Comparison of ENCODE assay signal across 15 cellular contexts in the genomic region with DNA sequence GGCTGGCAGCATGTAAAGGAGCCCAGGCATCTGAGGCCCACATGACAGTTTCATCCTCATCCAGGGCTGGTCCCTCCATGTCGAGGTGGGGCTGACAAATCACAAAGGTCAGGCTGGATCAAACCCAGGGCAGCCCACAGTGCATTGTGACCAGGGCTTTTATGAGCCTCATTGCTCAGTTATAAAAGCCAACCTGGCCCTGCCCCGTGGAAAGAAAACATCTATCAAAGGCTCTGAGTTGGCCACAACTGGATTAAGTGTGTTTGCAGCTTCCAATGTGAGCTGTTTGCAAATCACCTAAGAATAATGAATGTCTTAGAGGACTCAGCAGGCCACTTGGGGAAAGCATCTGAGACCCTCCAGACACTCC. TPM values are rescaled to one million over a fixed set of nuclear protein-coding genes. Genes with fewer than 3 reads are reported as not detected.
DNase-seq lines count a peak whose midpoint lies in the region; ATAC-seq, FAIRE-seq and TF ChIP-seq lines count a peak whose summit lies in the region.
"Had no signal": no experiment of that assay in that cellular context is flagged by ENCODE, and none has a peak within 500 bp of the region (broad histone marks: within the 10 kb centered on the region; RNA-seq: fewer than 3 reads in every experiment).

No MANE protein-coding gene starts in this region.

- H3K4me2 ChIP-seq in PC-3 (ENCODE audit: low read length) (peak overlapping the region; percentile 83), neural progenitor cell (peak overlapping the region; percentile 73)

- no peaks in the 10 kb centered on the region for H4K20me1 ChIP-seq in PC-3 (ENCODE audit: low read length)
- peaks cover 9% of the 10 kb centered on the region for H4K20me1 ChIP-seq in neural progenitor cell (ENCODE audit: low read depth)

- no peaks in the 10 kb centered on the region for H3K9me2 ChIP-seq in PC-3 (replicated peaks; ENCODE audit: low read length)

- no peaks in the 10 kb centered on the region for H3K9me3 ChIP-seq in PC-3 (ENCODE audit: low read length)
- no peaks in the 10 kb centered on the region for H3K9me3 ChIP-seq in neural progenitor cell (ENCODE audit: low read depth)
- no peaks in the 10 kb centered on the region for H3K9me3 ChIP-seq in kidney (ENCODE audit: control insufficient read depth in 1 of 2, low read length in 2 of 2)
- H3K9me3 ChIP-seq: thoracic aorta had no signal

- H3K4me1 ChIP-seq in PC-3 (ENCODE audit: insufficient read depth, low read length) (peaks cover 42% of the 10 kb centered on the region), neural progenitor cell (peaks cover 37% of the 10 kb centered on the region), kidney (ENCODE audit: control insufficient read depth in 1 of 2, insufficient read depth in 1 of 2, low read depth in 1 of 2, low read length in 2 of 2) (no peaks in the 10 kb centered on the region)

- H2AFZ ChIP-seq in PC-3 (ENCODE audit: low read length) (no peak overlapping the region), neural progenitor cell (replicated peaks) (no peak overlapping the region)

- H3K27me3 ChIP-seq in PC-3 (ENCODE audit: low read length), result no peaks in the 10 kb centered on the region
- H3K27me3 ChIP-seq in neural progenitor cell, result no peaks in the 10 kb centered on the region

- H3K4me3 ChIP-seq in PC-3 (ENCODE audit: low read length) (peak overlapping the region; percentile 38; the same call in 1 of the 2 replicates), neural progenitor cell (no peak overlapping the region), kidney (ENCODE audit: low read length in 2 of 2) (no peak overlapping the region)
- H3K4me3 ChIP-seq: thoracic aorta had no signal

- intact Hi-C loops in CD14-positive monocyte (cut with micrococcal nuclease) (no loop called here), PC-3 (cut with micrococcal nuclease) (no loop called here), kidney (cut with DNase I) (no loop called here)

- peak overlapping the region; percentile 93 for H3K9ac ChIP-seq in PC-3 (ENCODE audit: low read length)
- H3K9ac ChIP-seq in neural progenitor cell, result no peak overlapping the region
- H3K9ac ChIP-seq in kidney (ENCODE audit: low read length in 2 of 2), result no peak overlapping the region

- TF ChIP-seq CTCF in CD14-positive monocyte (IDR thresholded peaks at IDR 0.05), result no peak
- no peak for TF ChIP-seq CTCF in PC-3 (conservative IDR thresholded peaks at IDR 0.05; ENCODE audit: low read depth, low read length)
- TF ChIP-seq CTCF in neural progenitor cell (IDR thresholded peaks at IDR 0.05), result no peak
- TF ChIP-seq CTCF in endothelial cell (IDR thresholded peaks at IDR 0.05; ENCODE audit: unreplicated experiment), result no peak
- TF ChIP-seq CTCF in kidney (IDR thresholded peaks at IDR 0.05; ENCODE audit: borderline replicate concordance, extremely low read depth, insufficient read depth), result no peak

- peak; percentile 72 for ATAC-seq in PC-3

- POLR2A ChIA-PET in PC-3 (lab: Charles Lee; ENCODE audit: unreplicated experiment), result interaction anchor here (1.0 kb wide), 1 partner anchor 70 kb away, joined by 3 read pairs; no protein-coding TSS in a partner anchor

- H3F3A ChIP-seq in PC-3 (ENCODE audit: low read length, unreplicated experiment), result peaks cover 4% of the 10 kb centered on the region
- peaks cover 27% of the 10 kb centered on the region for H3F3A ChIP-seq in neural progenitor cell (ENCODE audit: low read depth)

- H3K27me3 Mint-ChIP-seq in CD14-positive monocyte (ENCODE audit: low read depth in 3 of 3) (no peaks in the 10 kb centered on the region), neural progenitor cell (ENCODE audit: insufficient read depth, low read depth) (peaks cover 9% of the 10 kb centered on the region), endothelial cell (ENCODE audit: unreplicated experiment) (peaks cover 4% of the 10 kb centered on the region)

- H3K36me3 Mint-ChIP-seq in CD14-positive monocyte, result peaks cover 0 to 4% of the 10 kb centered on the region in 2 donors
- peaks cover 7% of the 10 kb centered on the region for H3K36me3 Mint-ChIP-seq in neural progenitor cell
- no peaks in the 10 kb centered on the region for H3K36me3 Mint-ChIP-seq in endothelial cell (ENCODE audit: low read depth, unreplicated experiment)

- H3K79me2 ChIP-seq in PC-3 (ENCODE audit: low read length) (no peaks in the 10 kb centered on the region), neural progenitor cell (ENCODE audit: low read depth) (no peaks in the 10 kb centered on the region)

- peak overlapping the region; percentile 100 for H3K27ac ChIP-seq in PC-3 (ENCODE audit: low read length)
- peak overlapping the region; percentile 94 for H3K27ac ChIP-seq in epithelial cell of prostate
- H3K27ac ChIP-seq in neural progenitor cell, result peak overlapping the region; percentile 82
- no peak overlapping the region for H3K27ac ChIP-seq in kidney (ENCODE audit: low read depth in 2 of 2, low read length in 2 of 2)
- H3K27ac ChIP-seq: thoracic aorta had no signal

- peak overlapping the region; percentile 41 to 89 (median 85) for H3K27ac Mint-ChIP-seq in CD14-positive monocyte
- H3K27ac Mint-ChIP-seq in neural progenitor cell, result peak overlapping the region; percentile 91
- no peak overlapping the region for H3K27ac Mint-ChIP-seq in endothelial cell (ENCODE audit: unreplicated experiment)

- DNase-seq in CD14-positive monocyte (ENCODE audit: low spot score) (no peak), PC-3 (peak; percentile 76), epithelial cell of prostate (ENCODE audit: low read depth, low spot score) (no peak), neural progenitor cell (ENCODE audit: low spot score) (peak; percentile 80), endothelial cell (ENCODE audit: low spot score) (no peak), SK-N-DZ (ENCODE audit: low spot score) (no peak), NCI-H1930 (lab: John Stamatoyannopoulos, UW) (no peak), kidney (no peak)
- DNase-seq: activated CD4-positive, alpha-beta T cell treated with anti-CD3 and anti-CD28 coated beads, Interleukin-2, amount 50 U/mL, for 4 hours; activated effector memory CD4-positive, alpha-beta T cell treated with anti-CD3 and anti-CD28 coated beads, Interleukin-2, amount 50 U/mL, for 16 hours; hippocampal formation; stimulated activated CD4-positive, alpha-beta T cell treated with anti-CD3 and anti-CD28 coated beads, Interleukin-12 subunit alpha, Interleukin-12 subunit beta, amount 100 ng/mL, for 4 hours had no signal

- CTCF ChIA-PET in PC-3 (lab: Charles Lee), result interaction anchor here (0.7 to 1.7 kb wide), 2 partner anchors 9 to 163 kb away, joined by 4 to 12 read pairs; no protein-coding TSS in a partner anchor

- BruUV-seq in PC-3 (replicated peaks; lab: Mats Ljungman, UMichigan), result no TSS peak

- no peaks in the 10 kb centered on the region for H3K9me3 Mint-ChIP-seq in CD14-positive monocyte
- H3K9me3 Mint-ChIP-seq in neural progenitor cell, result no peaks in the 10 kb centered on the region
- H3K9me3 Mint-ChIP-seq in endothelial cell (ENCODE audit: unreplicated experiment), result no peaks in the 10 kb centered on the region

- FAIRE-seq in kidney (lab: Jason Lieb, UNC), result no peak
- FAIRE-seq: endothelial cell of umbilical vein had no signal

- H3K4me3 Mint-ChIP-seq in CD14-positive monocyte, result no peak overlapping the region
- H3K4me3 Mint-ChIP-seq in neural progenitor cell, result peak overlapping the region; percentile 48
- H3K4me3 Mint-ChIP-seq in endothelial cell (ENCODE audit: unreplicated experiment), result no peak overlapping the region

- H3K4me1 Mint-ChIP-seq in CD14-positive monocyte, result peaks cover 15% of the 10 kb centered on the region
- H3K4me1 Mint-ChIP-seq in neural progenitor cell, result peaks cover 42% of the 10 kb centered on the region
- no peaks in the 10 kb centered on the region for H3K4me1 Mint-ChIP-seq in endothelial cell (ENCODE audit: unreplicated experiment)

- H3K36me3 ChIP-seq in PC-3 (ENCODE audit: low read depth, low read length) (no peaks in the 10 kb centered on the region), neural progenitor cell (no peaks in the 10 kb centered on the region), kidney (ENCODE audit: control insufficient read depth in 1 of 2, insufficient read depth in 2 of 2, low read length in 2 of 2) (peaks cover 0 to 3% of the 10 kb centered on the region in 2 donors)
- H3K36me3 ChIP-seq: thoracic aorta had no signal

RNA-seq across cellular contexts. Expression of a gene that starts 45.4 kb away (rescaled TPM):
- polyA plus RNA-seq in CD14-positive monocyte, result not detected
- total RNA-seq in PC-3 (2014; rRNA removed), result 3.5 and 7.8 TPM in 2 replicates
- 1.1 and 1.5 TPM in 2 replicates for total RNA-seq in neural progenitor cell (ENCODE audit: low replicate concordance)
- total RNA-seq in endothelial cell (ENCODE audit: unreplicated experiment), result 2.1 TPM
- polyA plus RNA-seq in SK-N-DZ (2014; cell fraction: cytosol; rRNA removed), result 0.10 TPM in 1 of 2 replicates, not detected in the other
- 0.15 TPM in 1 of 2 replicates, not detected in the other for polyA plus RNA-seq in SK-N-DZ (2014; cell fraction: nucleus; rRNA removed)
- total RNA-seq in kidney, result 1.7 TPM
- 0.32 TPM for polyA plus RNA-seq in kidney (ENCODE audit: insufficient read depth, low read depth, low replicate concordance)
- total RNA-seq: endothelial cell of umbilical vein, occipital lobe had no signal
- polyA plus RNA-seq: endothelial cell of umbilical vein had no signal

RNA-seq across cellular contexts. Expression of a gene that starts 49.0 kb away (rescaled TPM):
- polyA plus RNA-seq in CD14-positive monocyte, result under 1 TPM; 0.60 to 0.85 TPM
- total RNA-seq in PC-3 (2014; rRNA removed), result 12.8 and 14.9 TPM in 2 replicates
- total RNA-seq in neural progenitor cell (ENCODE audit: low replicate concordance), result 12.7 and 15.9 TPM in 2 replicates
- total RNA-seq in endothelial cell (ENCODE audit: unreplicated experiment), result 10.0 TPM
- 3.5 and 4.0 TPM in 2 replicates for polyA plus RNA-seq in SK-N-DZ (2014; cell fraction: cytosol; rRNA removed)
- 0.99 and 2.4 TPM in 2 replicates for polyA plus RNA-seq in SK-N-DZ (2014; cell fraction: nucleus; rRNA removed)
- 12.2 TPM for total RNA-seq in kidney
- 10.6 TPM for polyA plus RNA-seq in kidney (ENCODE audit: insufficient read depth, low read depth, low replicate concordance)

RNA-seq across cellular contexts. Expression of a gene that starts 51.0 kb away (rescaled TPM):
- 1 to 10 TPM; 6.6 to 9.6 TPM for polyA plus RNA-seq in CD14-positive monocyte
- total RNA-seq in PC-3 (2014; rRNA removed), result 35.2 and 43.7 TPM in 2 replicates
- total RNA-seq in neural progenitor cell (ENCODE audit: low replicate concordance), result 6.9 and 12.1 TPM in 2 replicates
- total RNA-seq in endothelial cell (ENCODE audit: unreplicated experiment), result 9.4 TPM
- 11.7 and 12.2 TPM in 2 replicates for polyA plus RNA-seq in SK-N-DZ (2014; cell fraction: cytosol; rRNA removed)
- polyA plus RNA-seq in SK-N-DZ (2014; cell fraction: nucleus; rRNA removed), result 4.4 and 5.4 TPM in 2 replicates
- total RNA-seq in kidney, result 46.4 TPM
- 13.5 TPM for polyA plus RNA-seq in kidney (ENCODE audit: insufficient read depth, low read depth, low replicate concordance)

Comparison
In these comparisons a context has a peak if more than half of its experiments do, and no peak if none do; other contexts are left out.
1. DNase-seq: peak in PC-3 (single experiment) and neural progenitor cell (single experiment); none in CD14-positive monocyte (single experiment), epithelial cell of prostate (single experiment), endothelial cell (single experiment), SK-N-DZ (single experiment), NCI-H1930 (0 of 2) and kidney (single experiment).
2. H3K27ac ChIP-seq: peak in PC-3 (single experiment), epithelial cell of prostate (single experiment) and neural progenitor cell (single experiment); none in kidney (0 of 2).